ENCODE assay signal across 1 cellular context in the genomic region with DNA sequence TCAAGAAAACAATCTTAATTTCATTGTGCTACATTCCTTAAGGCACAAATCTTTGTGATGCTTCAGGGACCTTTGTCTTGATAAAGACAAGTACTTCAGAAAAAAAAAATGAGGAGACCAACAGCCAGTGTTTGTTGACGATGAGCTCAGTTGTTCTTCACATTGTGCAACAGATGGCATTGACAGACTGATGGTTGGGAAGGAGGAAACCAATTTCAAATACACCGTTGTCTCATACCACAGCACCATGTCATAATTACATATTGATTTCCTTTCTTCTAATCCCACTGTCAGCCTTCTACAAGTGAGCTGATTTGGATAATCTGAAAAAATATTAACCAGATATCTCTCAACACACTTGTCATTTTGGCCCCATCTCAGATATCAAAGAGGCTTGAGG.
TF ChIP-seq lines count a peak whose summit lies in the region.

No MANE protein-coding gene starts in this region.

TF ChIP-seq in HepG2, 621 proteins besides CTCF, POLR2A, EP300 and RAD21 (continued from another document):
- TF ChIP-seq, protein P1, sequence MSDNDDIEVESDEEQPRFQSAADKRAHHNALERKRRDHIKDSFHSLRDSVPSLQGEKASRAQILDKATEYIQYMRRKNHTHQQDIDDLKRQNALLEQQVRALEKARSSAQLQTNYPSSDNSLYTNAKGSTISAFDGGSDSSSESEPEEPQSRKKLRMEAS (IDR thresholded peaks at IDR 0.05), result no peak
- TF ChIP-seq FOXA3 (CRISPR knock-in tag; IDR thresholded peaks at IDR 0.05) (peak; percentile 52; the same call in 1 of the 2 replicates), SOX5 (CRISPR knock-in tag; IDR thresholded peaks at IDR 0.05; ENCODE audit: borderline replicate concordance) (peak; percentile 26; the same call in 1 of the 2 replicates), FOXK1 (CRISPR knock-in tag; IDR thresholded peaks at IDR 0.05; ENCODE audit: borderline replicate concordance, low read depth) (0 out of 2 replicates have a peak, but pooled peaks have one; percentile 21), CEBPG (CRISPR knock-in tag; IDR thresholded peaks at IDR 0.05) (peak; percentile 80)
- TF ChIP-seq, protein P2, sequence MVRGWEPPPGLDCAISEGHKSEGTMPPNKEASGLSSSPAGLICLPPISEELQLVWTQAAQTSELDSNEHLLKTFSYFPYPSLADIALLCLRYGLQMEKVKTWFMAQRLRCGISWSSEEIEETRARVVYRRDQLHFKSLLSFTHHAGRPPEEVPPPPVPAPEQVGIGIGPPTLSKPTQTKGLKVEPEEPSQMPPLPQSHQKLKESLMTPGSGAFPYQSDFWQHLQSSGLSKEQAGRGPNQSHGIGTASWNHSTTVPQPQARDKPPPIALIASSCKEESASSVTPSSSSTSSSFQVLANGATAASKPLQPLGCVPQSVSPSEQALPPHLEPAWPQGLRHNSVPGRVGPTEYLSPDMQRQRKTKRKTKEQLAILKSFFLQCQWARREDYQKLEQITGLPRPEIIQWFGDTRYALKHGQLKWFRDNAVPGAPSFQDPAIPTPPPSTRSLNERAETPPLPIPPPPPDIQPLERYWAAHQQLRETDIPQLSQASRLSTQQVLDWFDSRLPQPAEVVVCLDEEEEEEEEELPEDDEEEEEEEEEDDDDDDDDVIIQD (CRISPR knock-in tag; IDR thresholded peaks at IDR 0.05; ENCODE audit: low read depth), result peak; percentile 83
- TF ChIP-seq, protein P3, sequence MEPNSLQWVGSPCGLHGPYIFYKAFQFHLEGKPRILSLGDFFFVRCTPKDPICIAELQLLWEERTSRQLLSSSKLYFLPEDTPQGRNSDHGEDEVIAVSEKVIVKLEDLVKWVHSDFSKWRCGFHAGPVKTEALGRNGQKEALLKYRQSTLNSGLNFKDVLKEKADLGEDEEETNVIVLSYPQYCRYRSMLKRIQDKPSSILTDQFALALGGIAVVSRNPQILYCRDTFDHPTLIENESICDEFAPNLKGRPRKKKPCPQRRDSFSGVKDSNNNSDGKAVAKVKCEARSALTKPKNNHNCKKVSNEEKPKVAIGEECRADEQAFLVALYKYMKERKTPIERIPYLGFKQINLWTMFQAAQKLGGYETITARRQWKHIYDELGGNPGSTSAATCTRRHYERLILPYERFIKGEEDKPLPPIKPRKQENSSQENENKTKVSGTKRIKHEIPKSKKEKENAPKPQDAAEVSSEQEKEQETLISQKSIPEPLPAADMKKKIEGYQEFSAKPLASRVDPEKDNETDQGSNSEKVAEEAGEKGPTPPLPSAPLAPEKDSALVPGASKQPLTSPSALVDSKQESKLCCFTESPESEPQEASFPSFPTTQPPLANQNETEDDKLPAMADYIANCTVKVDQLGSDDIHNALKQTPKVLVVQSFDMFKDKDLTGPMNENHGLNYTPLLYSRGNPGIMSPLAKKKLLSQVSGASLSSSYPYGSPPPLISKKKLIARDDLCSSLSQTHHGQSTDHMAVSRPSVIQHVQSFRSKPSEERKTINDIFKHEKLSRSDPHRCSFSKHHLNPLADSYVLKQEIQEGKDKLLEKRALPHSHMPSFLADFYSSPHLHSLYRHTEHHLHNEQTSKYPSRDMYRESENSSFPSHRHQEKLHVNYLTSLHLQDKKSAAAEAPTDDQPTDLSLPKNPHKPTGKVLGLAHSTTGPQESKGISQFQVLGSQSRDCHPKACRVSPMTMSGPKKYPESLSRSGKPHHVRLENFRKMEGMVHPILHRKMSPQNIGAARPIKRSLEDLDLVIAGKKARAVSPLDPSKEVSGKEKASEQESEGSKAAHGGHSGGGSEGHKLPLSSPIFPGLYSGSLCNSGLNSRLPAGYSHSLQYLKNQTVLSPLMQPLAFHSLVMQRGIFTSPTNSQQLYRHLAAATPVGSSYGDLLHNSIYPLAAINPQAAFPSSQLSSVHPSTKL (CRISPR knock-in tag; IDR thresholded peaks at IDR 0.05), result peak; percentile 62
- TF ChIP-seq, protein P4, sequence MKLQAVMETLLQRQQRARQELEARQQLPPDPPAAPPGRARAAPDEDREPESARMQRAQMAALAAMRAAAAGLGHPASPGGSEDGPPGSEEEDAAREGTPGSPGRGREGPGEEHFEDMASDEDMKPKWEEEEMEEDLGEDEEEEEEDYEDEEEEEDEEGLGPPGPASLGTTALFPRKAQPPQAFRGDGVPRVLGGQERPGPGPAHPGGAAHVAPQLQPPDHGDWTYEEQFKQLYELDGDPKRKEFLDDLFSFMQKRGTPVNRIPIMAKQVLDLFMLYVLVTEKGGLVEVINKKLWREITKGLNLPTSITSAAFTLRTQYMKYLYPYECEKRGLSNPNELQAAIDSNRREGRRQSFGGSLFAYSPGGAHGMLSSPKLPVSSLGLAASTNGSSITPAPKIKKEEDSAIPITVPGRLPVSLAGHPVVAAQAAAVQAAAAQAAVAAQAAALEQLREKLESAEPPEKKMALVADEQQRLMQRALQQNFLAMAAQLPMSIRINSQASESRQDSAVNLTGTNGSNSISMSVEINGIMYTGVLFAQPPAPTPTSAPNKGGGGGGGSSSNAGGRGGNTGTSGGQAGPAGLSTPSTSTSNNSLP (IDR thresholded peaks at IDR 0.05; ENCODE audit: low read depth, low read length), result peak; percentile 74; the same call in 1 of the 2 replicates
